In the genomic region with DNA sequence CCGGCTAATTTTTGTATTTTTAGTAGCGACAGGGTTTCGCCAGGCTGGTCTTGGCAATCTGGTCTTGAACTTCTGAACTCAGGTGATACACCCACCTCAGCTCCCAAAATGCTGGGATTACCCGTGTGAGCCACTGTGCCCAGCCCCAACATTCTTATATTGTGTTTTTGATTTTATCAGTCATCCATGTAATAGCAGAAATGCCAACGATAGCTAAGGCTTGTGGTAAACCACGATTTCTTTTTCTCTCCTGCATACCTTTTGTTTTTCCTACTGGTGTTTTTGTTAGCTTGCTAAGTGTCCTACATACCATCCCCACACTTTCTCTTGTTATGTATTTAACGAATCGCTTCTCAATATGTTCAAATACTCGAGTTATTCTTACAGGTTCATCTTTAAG, we compare ENCODE assay signal across 14 cellular contexts. TPM values are rescaled to one million over a fixed set of nuclear protein-coding genes. Genes with fewer than 3 reads are reported as not detected.
A peak's percentile ranks its signal among the peaks of the same experiment; 100 is the strongest.
DNase-seq lines count a peak whose midpoint lies in the region; ATAC-seq and TF ChIP-seq lines count a peak whose summit lies in the region.
"Had no signal": no experiment of that assay in that cellular context is flagged by ENCODE, and none has a peak within 500 bp of the region (broad histone marks: within the 10 kb centered on the region; RNA-seq: fewer than 3 reads in every experiment).

No MANE protein-coding gene starts in this region.

- TF ChIP-seq CTCF in Loucy (conservative IDR thresholded peaks at IDR 0.05; ENCODE audit: low read length) (no peak), choroid plexus epithelial cell (conservative IDR thresholded peaks at IDR 0.05; ENCODE audit: low read depth, low read length) (no peak), osteoblast (IDR thresholded peaks at IDR 0.05; ENCODE audit: extremely low read depth, low read depth, low read length) (no peak)

- H4K20me1 ChIP-seq in BLaER1 treated with 17β-estradiol and CSF1 and Interleukin-3, amounts not matched to agents 10 nM and 100 nM: 0 out of 22 replicates have a peak, but pooled peaks cover 0 to 4% (median 0%) of the 10 kb centered on the region in 11 experiments
- H4K20me1 ChIP-seq in Loucy (ENCODE audit: insufficient read depth, low read length, poor library complexity, severe bottlenecking) (no peaks in the 10 kb centered on the region), osteoblast (ENCODE audit: insufficient read depth, low read length) (no peaks in the 10 kb centered on the region)

- H3K79me2 ChIP-seq in Loucy (ENCODE audit: insufficient read depth, low read length) (no peaks in the 10 kb centered on the region), osteoblast (ENCODE audit: insufficient read depth, low read length) (peaks cover 79% of the 10 kb centered on the region)

- no peak overlapping the region for H2AFZ ChIP-seq in Loucy (ENCODE audit: low read length)
- H2AFZ ChIP-seq in osteoblast (ENCODE audit: low read length): no peak overlapping the region

- no peak overlapping the region for H3K9ac ChIP-seq in BLaER1 treated with 17β-estradiol and CSF1 and Interleukin-3, amounts not matched to agents 10 nM and 100 nM
- no peak overlapping the region for H3K9ac ChIP-seq in Loucy (ENCODE audit: low read depth, low read length, poor library complexity, severe bottlenecking)

- H3F3A ChIP-seq in Loucy (ENCODE audit: low read depth): no peaks in the 10 kb centered on the region

- DNase-seq in choroid plexus epithelial cell (ENCODE audit: low read depth): peak; percentile 41
- DNase-seq in osteoblast (ENCODE audit: insufficient read length, low spot score, missing footprints): no peak
- no peak for DNase-seq in 8988T
- DNase-seq in DMS79 (lab: John Stamatoyannopoulos, UW): no peak
- DNase-seq: hippocampal formation, midbrain, NCI-H1417, T-helper 9 cell, upper lobe of right lung had no signal

- H3K27ac ChIP-seq in BLaER1 treated with 17β-estradiol and CSF1 and Interleukin-3, amounts not matched to agents 10 nM and 100 nM: no peak overlapping the region
- H3K27ac ChIP-seq in osteoblast (ENCODE audit: low read depth, low read length): peak overlapping the region; percentile 41
- H3K27ac ChIP-seq: upper lobe of right lung had no signal

- H3K4me3 ChIP-seq in BLaER1 treated with 17β-estradiol and CSF1 and Interleukin-3, amounts not matched to agents 10 nM and 100 nM: no peak overlapping the region
- no peak overlapping the region for H3K4me3 ChIP-seq in Loucy (ENCODE audit: low read length, poor library complexity, severe bottlenecking)
- no peak overlapping the region for H3K4me3 ChIP-seq in choroid plexus epithelial cell (ENCODE audit: low read depth, low read length)
- no peak overlapping the region for H3K4me3 ChIP-seq in osteoblast (ENCODE audit: insufficient read depth, low read length)
- H3K4me3 ChIP-seq: upper lobe of right lung had no signal

- no peaks in the 10 kb centered on the region for H3K9me2 ChIP-seq in Loucy (replicated peaks; ENCODE audit: low read depth, low read length)

- peak overlapping the region in 8 of 11 experiments; percentile 12 to 49 (median 34); a peak in 10 of 22 replicates for H3K4me2 ChIP-seq in BLaER1 treated with 17β-estradiol and CSF1 and Interleukin-3, amounts not matched to agents 10 nM and 100 nM
- H3K4me2 ChIP-seq in Loucy (ENCODE audit: low read depth, low read length, poor library complexity, severe bottlenecking) (peak overlapping the region; percentile 47), osteoblast (ENCODE audit: insufficient read depth, low read length) (peak overlapping the region; percentile 26)

- no peaks in the 10 kb centered on the region for H3K27me3 ChIP-seq in BLaER1 treated with 17β-estradiol and CSF1 and Interleukin-3, amounts not matched to agents 10 nM and 100 nM
- H3K27me3 ChIP-seq in Loucy (ENCODE audit: insufficient read depth, low read length, poor library complexity, severe bottlenecking) (no peaks in the 10 kb centered on the region), osteoblast (ENCODE audit: insufficient read depth, low read length) (no peaks in the 10 kb centered on the region)
- H3K27me3 ChIP-seq: upper lobe of right lung had no signal

- H3K4me1 ChIP-seq in BLaER1 treated with 17β-estradiol and CSF1 and Interleukin-3, amounts not matched to agents 10 nM and 100 nM: peaks cover 0 to 11% (median 8%) of the 10 kb centered on the region in 10 experiments; a peak in 13 of 20 replicates
- H3K4me1 ChIP-seq in Loucy (ENCODE audit: insufficient read depth, low read length, poor library complexity, severe bottlenecking): peaks cover 22% of the 10 kb centered on the region
- peaks cover 38% of the 10 kb centered on the region for H3K4me1 ChIP-seq in osteoblast (ENCODE audit: insufficient read depth, low read length)

- no peaks in the 10 kb centered on the region for H3K36me3 ChIP-seq in BLaER1 treated with 17β-estradiol and CSF1 and Interleukin-3, amounts not matched to agents 10 nM and 100 nM
- no peaks in the 10 kb centered on the region for H3K36me3 ChIP-seq in Loucy (ENCODE audit: insufficient read depth, low read length)
- no peaks in the 10 kb centered on the region for H3K36me3 ChIP-seq in osteoblast (ENCODE audit: insufficient read depth, low read length)
- H3K36me3 ChIP-seq: upper lobe of right lung had no signal

- ATAC-seq in HG02973 (IDR thresholded peaks at IDR 0.05; ENCODE audit: unreplicated experiment): no peak
- no peak for ATAC-seq in HG03108 (IDR thresholded peaks at IDR 0.05; ENCODE audit: unreplicated experiment)
- ATAC-seq: activated CD4-positive, CD25-positive, alpha-beta regulatory T cell treated with anti-CD3 and anti-CD28 coated beads, Interleukin-2, amount 50 U/mL, for 24 hours; upper lobe of right lung had no signal

- H3K9me3 ChIP-seq in BLaER1 treated with 17β-estradiol and CSF1 and Interleukin-3, amounts not matched to agents 10 nM and 100 nM (replicated peaks in 1 of 11): no peaks in the 10 kb centered on the region
- no peaks in the 10 kb centered on the region for H3K9me3 ChIP-seq in Loucy (ENCODE audit: insufficient read depth, low read depth, low read length)
- no peaks in the 10 kb centered on the region for H3K9me3 ChIP-seq in osteoblast (ENCODE audit: low read depth, low read length)
- H3K9me3 ChIP-seq: upper lobe of right lung had no signal

RNA-seq across cellular contexts. Expression of gene PHACTR2, which starts 12.1 kb away (rescaled TPM):
- total RNA-seq in osteoblast: 71.7 and 76.9 TPM in 2 replicates
